8 cellular contexts compared by ENCODE assay signal in the genomic region with DNA sequence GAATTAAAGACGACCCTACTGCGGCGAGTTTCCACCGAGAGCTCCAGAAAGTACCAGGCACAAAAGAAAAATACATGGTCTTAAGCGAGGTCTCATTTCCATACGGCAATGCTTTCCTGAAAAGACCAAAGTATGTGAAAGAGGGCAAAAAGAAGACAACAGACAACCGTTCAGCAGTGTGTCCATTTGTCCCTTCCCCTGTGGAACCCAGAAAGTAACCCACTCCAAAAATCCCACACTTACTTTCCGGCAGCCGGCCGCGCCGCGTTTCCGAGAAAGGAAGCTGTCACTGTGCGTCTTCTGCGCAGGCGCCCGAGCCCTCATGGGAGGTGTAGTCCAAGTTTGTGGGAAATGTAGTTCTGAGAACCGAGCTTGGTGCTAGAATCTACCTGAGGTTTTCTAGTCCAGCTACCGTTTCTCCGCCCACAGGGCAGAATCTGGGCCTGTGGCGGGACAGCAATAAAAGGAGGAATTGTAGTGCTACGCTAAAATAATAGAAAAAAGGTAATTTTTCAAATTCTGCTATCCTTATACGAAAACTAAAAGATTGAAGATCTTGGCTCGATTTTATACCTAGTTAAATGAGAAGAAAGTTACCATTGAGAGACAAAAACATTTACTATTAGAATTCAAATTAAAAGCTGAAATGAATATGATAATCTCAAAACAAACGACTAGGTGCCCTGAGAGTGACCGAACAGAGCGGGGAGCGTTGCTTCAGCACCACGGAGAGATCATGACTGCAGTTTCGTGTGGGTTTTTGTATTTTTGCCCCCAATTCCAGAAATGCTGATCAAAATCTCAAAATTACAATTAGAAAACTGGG.
DNase-seq lines count a peak whose midpoint lies in the region; ATAC-seq and TF ChIP-seq lines count a peak whose summit lies in the region.

A gene with protein sequence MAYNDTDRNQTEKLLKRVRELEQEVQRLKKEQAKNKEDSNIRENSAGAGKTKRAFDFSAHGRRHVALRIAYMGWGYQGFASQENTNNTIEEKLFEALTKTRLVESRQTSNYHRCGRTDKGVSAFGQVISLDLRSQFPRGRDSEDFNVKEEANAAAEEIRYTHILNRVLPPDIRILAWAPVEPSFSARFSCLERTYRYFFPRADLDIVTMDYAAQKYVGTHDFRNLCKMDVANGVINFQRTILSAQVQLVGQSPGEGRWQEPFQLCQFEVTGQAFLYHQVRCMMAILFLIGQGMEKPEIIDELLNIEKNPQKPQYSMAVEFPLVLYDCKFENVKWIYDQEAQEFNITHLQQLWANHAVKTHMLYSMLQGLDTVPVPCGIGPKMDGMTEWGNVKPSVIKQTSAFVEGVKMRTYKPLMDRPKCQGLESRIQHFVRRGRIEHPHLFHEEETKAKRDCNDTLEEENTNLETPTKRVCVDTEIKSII (minus strand): TSS at position 280 of the 826 bp plus-strand sequence. CDS start 6,922 bp downstream, outside the sequence.

- H3K4me3 ChIP-seq in AG10803 (ENCODE audit: low read length), result peak within 1 kb of the TSS; percentile 67

- DNase-seq in AG10803 (ENCODE audit: low read depth) (peak; percentile 78), NCI-H446 (lab: John Stamatoyannopoulos, UW) (peak; percentile 84 to 90), cerebellar cortex (ENCODE audit: low spot score) (peak; percentile 96), islet precursor cell (peak; percentile 93)
- peak; percentile 77 to 84 (median 78) for DNase-seq in stimulated activated CD4-positive, alpha-beta T cell treated with anti-CD3 and anti-CD28 coated beads, Interleukin-12 subunit alpha, Interleukin-12 subunit beta, amount 100 ng/mL, for 48 hours (ENCODE audit: low read depth in 2 of 3, low spot score in 1 of 3)

- ATAC-seq in GM19035 (IDR thresholded peaks at IDR 0.05; ENCODE audit: unreplicated experiment), result peak; percentile 98
- peak; percentile 96 for ATAC-seq in HG03342 (IDR thresholded peaks at IDR 0.05; ENCODE audit: unreplicated experiment)
- peak; percentile 86 to 92 for ATAC-seq in activated CD4-positive, CD25-positive, alpha-beta regulatory T cell treated with anti-CD3 and anti-CD28 coated beads, Interleukin-2, amount 50 U/mL, for 24 hours

- TF ChIP-seq CTCF in AG10803 (conservative IDR thresholded peaks at IDR 0.05; ENCODE audit: low read length), result no peak

Comparison
In these comparisons a context has a peak if more than half of its experiments do, and no peak if none do; other contexts are left out.
1. Peak in every context shown above with its lines: DNase-seq, ATAC-seq and H3K4me3 ChIP-seq.